ENCODE assay signal across 28 cellular contexts in the genomic region with DNA sequence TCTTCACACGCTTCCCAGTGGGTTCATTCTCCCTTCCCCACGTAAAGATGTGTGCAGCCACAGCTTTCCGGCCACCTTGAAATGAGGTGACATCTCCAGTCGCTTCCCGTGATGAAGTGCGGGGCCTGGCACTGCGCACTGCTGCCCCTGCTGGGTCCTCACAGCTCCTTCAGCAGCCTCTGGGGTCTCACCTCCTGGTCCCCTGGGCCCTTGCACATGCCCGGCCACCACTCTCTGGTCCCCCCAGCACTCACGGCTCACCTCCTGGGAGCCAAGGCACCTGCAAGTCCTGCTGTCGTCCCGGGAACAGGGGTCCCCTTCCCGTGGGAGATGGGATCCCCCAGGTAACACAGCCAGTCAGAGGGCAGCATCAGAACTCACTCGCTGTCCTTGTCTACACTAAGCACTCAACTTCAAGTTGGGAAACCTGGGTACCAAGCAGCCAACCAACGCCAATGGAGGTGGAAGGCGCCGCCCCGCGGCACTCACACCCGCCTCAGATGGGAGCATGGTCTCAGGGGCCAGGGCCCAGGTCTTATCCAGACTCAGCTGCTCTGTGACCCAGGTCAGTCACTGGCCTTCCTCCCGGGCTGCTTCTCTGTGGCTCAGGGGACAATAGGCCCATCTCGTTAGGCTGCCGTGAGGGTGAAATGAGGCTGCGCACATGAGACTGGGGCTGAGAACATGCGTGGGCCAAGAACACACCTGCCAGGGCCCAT.
"Had no signal": no experiment of that assay in that cellular context is flagged by ENCODE, and none has a peak within 500 bp of the region (broad histone marks: within the 10 kb centered on the region; RNA-seq: fewer than 3 reads in every experiment).

No MANE protein-coding gene starts in this region.

- H3K27ac ChIP-seq: body of pancreas, coronary artery, dorsolateral prefrontal cortex, prostate gland, thoracic aorta, uterus had no signal

- H3K4me1 ChIP-seq: body of pancreas, prostate gland, uterus had no signal

- H3K4me3 Mint-ChIP-seq: activated CD4-positive, alpha-beta memory T cell treated with anti-CD3 and anti-CD28 coated beads for 36 hours; activated CD4-positive, alpha-beta T cell treated with anti-CD3 and anti-CD28 coated beads, Interleukin-2, amount 10 ng/mL, durations not matched to agents 24 days and 14 days; activated T-helper 1 cell treated with anti-CD3 and anti-CD28 coated beads, Interleukin-12 subunit alpha, Interleukin-12 subunit beta, Interleukin-2, Interleukin-4 antibody, amounts not matched to agents 30 ng/mL and 10 ng/mL and 1 ng/mL, durations not matched to agents 14 hours and 24 hours and 36 hours; memory B cell; naive thymus-derived CD8-positive, alpha-beta T cell; neural crest cell had no signal

- H3K9me3 Mint-ChIP-seq: activated CD4-positive, alpha-beta memory T cell treated with anti-CD3 and anti-CD28 coated beads for 36 hours; memory B cell; naive thymus-derived CD8-positive, alpha-beta T cell had no signal

- H3K4me1 Mint-ChIP-seq: activated CD4-positive, alpha-beta T cell treated with anti-CD3 and anti-CD28 coated beads, Interleukin-2, amount 10 ng/mL, durations not matched to agents 24 days and 14 days; memory B cell; naive thymus-derived CD8-positive, alpha-beta T cell had no signal

- H3K27ac Mint-ChIP-seq: activated CD4-positive, alpha-beta memory T cell treated with anti-CD3 and anti-CD28 coated beads for 36 hours; activated CD4-positive, alpha-beta T cell treated with anti-CD3 and anti-CD28 coated beads, Interleukin-2, amount 10 ng/mL, durations not matched to agents 24 days and 14 days; activated T-helper 1 cell treated with anti-CD3 and anti-CD28 coated beads, Interleukin-12 subunit alpha, Interleukin-12 subunit beta, Interleukin-2, Interleukin-4 antibody, amounts not matched to agents 30 ng/mL and 10 ng/mL and 1 ng/mL, durations not matched to agents 14 hours and 24 hours and 36 hours; memory B cell; naive thymus-derived CD8-positive, alpha-beta T cell had no signal

- H3K27me3 ChIP-seq: body of pancreas, dorsolateral prefrontal cortex, uterus had no signal

- H3K36me3 ChIP-seq: prostate gland, thoracic aorta, uterus had no signal

- DNase-seq: activated CD4-positive, alpha-beta memory T cell treated with anti-CD3 and anti-CD28 coated beads for 36 hours; activated CD4-positive, alpha-beta T cell treated with anti-CD3 and anti-CD28 coated beads, Interleukin-2, amount 10 ng/mL, durations not matched to agents 24 days and 14 days; activated CD8-positive, alpha-beta memory T cell treated with anti-CD3 and anti-CD28 coated beads, Interleukin-2, amount 50 U/mL, for 4 hours; activated gamma-delta T cell treated with Interleukin-2 at 50 U/mL for 16 hours; activated naive CD4-positive, alpha-beta T cell treated with anti-CD3 and anti-CD28 coated beads, Interleukin-2, amount 50 U/mL, for 16 hours; activated T-cell treated with anti-CD3 and anti-CD28 coated beads, Interleukin-2, amount 50 U/mL, for 1 hour; cerebellar nuclear complex; effector memory CD4-positive, alpha-beta T cell; erythroblast; hippocampal formation; retina; stimulated activated CD4-positive, alpha-beta T cell treated with anti-CD3 and anti-CD28 coated beads, Interleukin-15, amount 100 ng/mL, for 24 hours; stimulated activated naive CD4-positive, alpha-beta T cell; T-helper 1 cell; trophoblast cell; uterus had no signal

- H3K27me3 Mint-ChIP-seq: activated CD4-positive, alpha-beta memory T cell treated with anti-CD3 and anti-CD28 coated beads for 36 hours; activated CD4-positive, alpha-beta T cell treated with anti-CD3 and anti-CD28 coated beads, Interleukin-2, amount 10 ng/mL, durations not matched to agents 24 days and 14 days had no signal

- H3K4me3 ChIP-seq: body of pancreas, coronary artery, dorsolateral prefrontal cortex, prostate gland, smooth muscle cell, thoracic aorta, uterus had no signal

- H3K9me3 ChIP-seq: body of pancreas, prostate gland, thoracic aorta, uterus had no signal

- FAIRE-seq: keratinocyte had no signal

- ATAC-seq: activated CD4-positive, CD25-positive, alpha-beta regulatory T cell treated with anti-CD3 and anti-CD28 coated beads, Interleukin-2, amount 50 U/mL, for 24 hours; body of pancreas; naive thymus-derived CD8-positive, alpha-beta T cell had no signal
